ENCODE assay signal across 31 cellular contexts in genomic region chr18:54786211-54786610, GRCh38.
"Had no signal": no experiment of that assay in that cellular context is flagged by ENCODE, and none has a peak within 500 bp of the region (broad histone marks: within the 10 kb centered on the region; RNA-seq: fewer than 3 reads in every experiment).

No MANE protein-coding gene starts in this region.

- H3K4me1 ChIP-seq: neural progenitor cell, parathyroid adenoma, psoas muscle, right lobe of liver, spleen, testis, tibial artery, upper lobe of right lung, uterus had no signal

- H3K4me1 Mint-ChIP-seq: natural killer cell; neural progenitor cell; stimulated activated naive CD8-positive, alpha-beta T cell treated with anti-CD3 and anti-CD28 coated beads, Interleukin-15, amount 100 ng/mL, for 72 hours had no signal

- H3K4me2 ChIP-seq: neural progenitor cell had no signal

- H3K27ac Mint-ChIP-seq: naive thymus-derived CD4-positive, alpha-beta T cell; natural killer cell; nephron; neural progenitor cell; progenitor cell of endocrine pancreas; stimulated activated memory B cell treated with anti-CD40 and anti-IgM and Interleukin-4, amounts not matched to agents 10 μg/mL and 1 μg/mL and 100 μg/mL, for 72 hours; stimulated activated naive CD8-positive, alpha-beta T cell treated with anti-CD3 and anti-CD28 coated beads, Interleukin-15, amount 100 ng/mL, for 72 hours; type B pancreatic cell had no signal

- ATAC-seq: naive thymus-derived CD4-positive, alpha-beta T cell; natural killer cell; psoas muscle; right cardiac atrium; right lobe of liver; stimulated activated memory B cell treated with anti-CD40 and anti-IgM and Interleukin-4, amounts not matched to agents 10 μg/mL and 1 μg/mL and 100 μg/mL, for 72 hours; stimulated activated naive CD8-positive, alpha-beta T cell treated with anti-CD3 and anti-CD28 coated beads, Interleukin-15, amount 100 ng/mL, for 72 hours; stimulated activated naive CD8-positive, alpha-beta T cell treated with anti-CD3 and anti-CD28 coated beads, Interleukin-15, Interleukin-2, amounts not matched to agents 100 U/mL and 50 U/mL, for 24 hours; upper lobe of right lung had no signal

- H3K4me3 ChIP-seq: neural progenitor cell, ovary, psoas muscle, right lobe of liver, spleen, suprapubic skin, testis, tibial artery, transverse colon, upper lobe of right lung, uterus had no signal

- H3K27me3 ChIP-seq: neural progenitor cell, ovary, right lobe of liver, spleen, suprapubic skin, testis, tibial artery, transverse colon, upper lobe of right lung, uterus had no signal

- H3K36me3 Mint-ChIP-seq: natural killer cell; neural progenitor cell; stimulated activated memory B cell treated with anti-CD40 and anti-IgM and Interleukin-4, amounts not matched to agents 10 μg/mL and 1 μg/mL and 100 μg/mL, for 72 hours; type B pancreatic cell had no signal

- H3K79me2 ChIP-seq: parathyroid adenoma had no signal

- H2AFZ ChIP-seq: neural progenitor cell, parathyroid adenoma had no signal

- H3K9ac ChIP-seq: neural progenitor cell, parathyroid adenoma had no signal

- H3K4me3 Mint-ChIP-seq: naive thymus-derived CD4-positive, alpha-beta T cell; natural killer cell; nephron; neural progenitor cell; stimulated activated memory B cell treated with anti-CD40 and anti-IgM and Interleukin-4, amounts not matched to agents 10 μg/mL and 1 μg/mL and 100 μg/mL, for 72 hours; stimulated activated naive CD8-positive, alpha-beta T cell treated with anti-CD3 and anti-CD28 coated beads, Interleukin-15, amount 100 ng/mL, for 72 hours; type B pancreatic cell had no signal

- H3K9me3 Mint-ChIP-seq: natural killer cell; nephron; neural progenitor cell; stimulated activated memory B cell treated with anti-CD40 and anti-IgM and Interleukin-4, amounts not matched to agents 10 μg/mL and 1 μg/mL and 100 μg/mL, for 72 hours; stimulated activated naive CD8-positive, alpha-beta T cell treated with anti-CD3 and anti-CD28 coated beads, Interleukin-15, amount 100 ng/mL, for 72 hours had no signal

- H3K27me3 Mint-ChIP-seq: progenitor cell of endocrine pancreas, type B pancreatic cell had no signal

- H3K36me3 ChIP-seq: neural progenitor cell, ovary, right lobe of liver, spleen, suprapubic skin, tibial artery, transverse colon, upper lobe of right lung, uterus had no signal

- DNase-seq: naive thymus-derived CD4-positive, alpha-beta T cell; natural killer cell; occipital lobe; ovary; posterior cingulate gyrus; psoas muscle; right cardiac atrium; right lobe of liver; small intestine; spleen; stimulated activated CD4-positive, alpha-beta T cell treated with anti-CD3 and anti-CD28 coated beads, Interleukin-12 subunit alpha, Interleukin-12 subunit beta, amount 100 ng/mL, for 4 hours; stimulated activated CD4-positive, alpha-beta T cell treated with anti-CD3 and anti-CD28 coated beads, Interleukin-1b, Interleukin-23, amount 100 ng/mL, for 48 hours; stimulated activated CD4-positive, alpha-beta T cell treated with anti-CD3 and anti-CD28 coated beads, Interleukin-4, amount 100 ng/mL, for 1 hour; stimulated activated CD4-positive, alpha-beta T cell treated with anti-CD3 and anti-CD28 coated beads, Interleukin-4, amount 100 ng/mL, for 4 hours; stimulated activated CD8-positive, alpha-beta memory T cell treated with anti-CD3 and anti-CD28 coated beads, Interleukin-4, amount 100 ng/mL, for 48 hours; stimulated activated naive CD4-positive, alpha-beta T cell; stimulated activated naive CD8-positive, alpha-beta T cell treated with anti-CD3 and anti-CD28 coated beads, Interleukin-15, amount 100 ng/mL, for 72 hours; stimulated activated naive CD8-positive, alpha-beta T cell treated with anti-CD3 and anti-CD28 coated beads, Interleukin-15, Interleukin-2, amounts not matched to agents 100 U/mL and 50 U/mL, for 24 hours; substantia nigra; testis; tibial artery; transverse colon; upper lobe of right lung; uterus had no signal

- H3K27ac ChIP-seq: neural progenitor cell, ovary, parathyroid adenoma, psoas muscle, right lobe of liver, spleen, suprapubic skin, testis, tibial artery, transverse colon, upper lobe of right lung, uterus had no signal

- H3K9me3 ChIP-seq: ovary, psoas muscle, right lobe of liver, spleen, suprapubic skin, testis, tibial artery, transverse colon, upper lobe of right lung, uterus had no signal
